ENCODE assay signal across 9 cellular contexts in genomic region chr3:133474251-133474801, GRCh38.
A peak's percentile ranks its signal among the peaks of the same experiment; 100 is the strongest.
DNase-seq lines count a peak whose midpoint lies in the region; ATAC-seq and TF ChIP-seq lines count a peak whose summit lies in the region.
"Had no signal": no experiment of that assay in that cellular context is flagged by ENCODE, and none has a peak within 500 bp of the region (broad histone marks: within the 10 kb centered on the region; RNA-seq: fewer than 3 reads in every experiment).

No MANE protein-coding gene starts in this region.

- H3K4me3 Mint-ChIP-seq in brain (peak overlapping the region in 3 of 5 experiments; percentile 1 to 57 (median 3)), memory B cell (no peak overlapping the region)
- H3K4me3 Mint-ChIP-seq: activated naive CD8-positive, alpha-beta T cell treated with anti-CD3 and anti-CD28 coated beads for 36 hours had no signal

- H3K9me3 ChIP-seq in aorta (ENCODE audit: control insufficient read depth, low read length), result no peaks in the 10 kb centered on the region

- ATAC-seq in Right ventricle myocardium inferior (peak; percentile 87), memory B cell (ENCODE audit: low read depth) (no peak), aorta (ENCODE audit: low FRiP score) (peak; percentile 72)

- TF ChIP-seq CTCF in brain (conservative IDR thresholded peaks at IDR 0.05), result no peak

- H3K27ac Mint-ChIP-seq in brain, result peak overlapping the region; percentile 59 to 94 (median 89)
- peak overlapping the region; percentile 97 for H3K27ac Mint-ChIP-seq in memory B cell

- intact Hi-C loops in Right ventricle myocardium inferior (cut with DNase I), result loop anchor here (5.0 kb wide), 1 partner anchor 98 kb away; the partner anchor contains the start of gene CDV3
- intact Hi-C loops in cardiac septum (cut with DNase I), result no loop called here
- intact Hi-C loops in aorta (cut with DNase I), result loop anchor here in 1 of 2 donors (10.0 kb wide), 1 partner anchor 130 kb away; no protein-coding TSS in a partner anchor

- H3K27me3 Mint-ChIP-seq in brain, result no peaks in the 10 kb centered on the region
- no peaks in the 10 kb centered on the region for H3K27me3 Mint-ChIP-seq in memory B cell
- H3K27me3 Mint-ChIP-seq: activated naive CD8-positive, alpha-beta T cell treated with anti-CD3 and anti-CD28 coated beads for 36 hours had no signal

- no peaks in the 10 kb centered on the region for H3K27me3 ChIP-seq in aorta (ENCODE audit: control insufficient read depth in 1 of 2, insufficient read depth in 2 of 2, low read length in 1 of 2)

- H3K36me3 ChIP-seq in aorta (ENCODE audit: control insufficient read depth in 1 of 2, insufficient read depth in 2 of 2, low read length in 1 of 2), result no peaks in the 10 kb centered on the region

- no peaks in the 10 kb centered on the region for H3K4me1 ChIP-seq in aorta (ENCODE audit: control insufficient read depth in 1 of 2, insufficient read depth in 2 of 2, low read length in 2 of 2)

- 20% methylated on average over 8 of the region's 8 CpGs for WGBS in aorta, 2 donors

- H3K36me3 Mint-ChIP-seq in brain (no peaks in the 10 kb centered on the region), memory B cell (no peaks in the 10 kb centered on the region)

- H3K27ac ChIP-seq in aorta (ENCODE audit: low read depth in 1 of 2, low read length in 2 of 2), result no peak overlapping the region

- H3K4me3 ChIP-seq in aorta (ENCODE audit: low read length in 2 of 2), result no peak overlapping the region

- DNase-seq in Right ventricle myocardium inferior (ENCODE audit: missing footprints), result peak; percentile 79
- no peak for DNase-seq in cardiac septum (ENCODE audit: low spot score)
- DNase-seq in memory B cell (ENCODE audit: low spot score in 2 of 2), result no peak
- DNase-seq in aorta, result no peak
- no peak for DNase-seq in activated CD4-positive, alpha-beta T cell treated with anti-CD3 and anti-CD28 coated beads for 48 hours
- no peak for DNase-seq in EL
- no peak for DNase-seq in erythroblast (lab: John Stamatoyannopoulos, UW)
- DNase-seq: activated naive CD8-positive, alpha-beta T cell treated with anti-CD3 and anti-CD28 coated beads for 36 hours had no signal

- TF ChIP-seq POLR2A in erythroblast (IDR thresholded peaks at IDR 0.05; ENCODE audit: low read length), result no peak

- H3K9me3 Mint-ChIP-seq in brain (peaks cover 0 to 5% (median 0%) of the 10 kb centered on the region in 5 experiments), memory B cell (no peaks in the 10 kb centered on the region)
- H3K9me3 Mint-ChIP-seq: activated naive CD8-positive, alpha-beta T cell treated with anti-CD3 and anti-CD28 coated beads for 36 hours had no signal

- H3K4me1 Mint-ChIP-seq in brain, result peaks cover 58% of the 10 kb centered on the region
- peaks cover 52% of the 10 kb centered on the region for H3K4me1 Mint-ChIP-seq in memory B cell
